ENCODE assay signal across 11 cellular contexts in genomic region chr10:89861199-89861573, GRCh38.
A peak's percentile ranks its signal among the peaks of the same experiment; 100 is the strongest.
DNase-seq lines count a peak whose midpoint lies in the region; ATAC-seq and TF ChIP-seq lines count a peak whose summit lies in the region.
"Had no signal": no experiment of that assay in that cellular context is flagged by ENCODE, and none has a peak within 500 bp of the region (broad histone marks: within the 10 kb centered on the region; RNA-seq: fewer than 3 reads in every experiment).

No MANE protein-coding gene starts in this region.

- no peak for DNase-seq in activated T-cell treated with anti-CD3 and anti-CD28 coated beads, Interleukin-2, amount 50 U/mL, for 4 hours
- DNase-seq in activated T-cell treated with anti-CD3 and anti-CD28 coated beads, Interleukin-2, amount 50 U/mL, for 1 hour: no peak
- DNase-seq in T-cell: no peak
- no peak for DNase-seq in effector memory CD8-positive, alpha-beta T cell
- DNase-seq in stimulated activated naive B cell treated with anti-CD40 and anti-IgM and Interleukin-4, amounts not matched to agents 10 μg/mL and 1 μg/mL and 100 μg/mL, for 72 hours: no peak
- no peak for DNase-seq in CD14-positive monocyte (ENCODE audit: low spot score)
- no peak for DNase-seq in NCI-H146 treated with DMSO at 0.1 percent for 48 hours (lab: John Stamatoyannopoulos, UW; ENCODE audit: unreplicated experiment)
- no peak for DNase-seq in posterior vena cava (ENCODE audit: low spot score)
- DNase-seq: activated effector memory CD4-positive, alpha-beta T cell treated with anti-CD3 and anti-CD28 coated beads, Interleukin-2, amount 50 U/mL, for 16 hours; Kasumi-1 had no signal

- CTCF ChIA-PET in T-cell (lab: Charles Lee): no interaction called here

- TF ChIP-seq CTCF in CD14-positive monocyte (IDR thresholded peaks at IDR 0.05): no peak

- ATAC-seq in activated T-cell treated with anti-CD3 and anti-CD28 coated beads, Interleukin-2, amount 50 U/mL, for 4 hours: no peak
- ATAC-seq in T-cell (replicated peaks in 1 of 4): no peak
- ATAC-seq in effector memory CD8-positive, alpha-beta T cell (replicated peaks): no peak
- no peak for ATAC-seq in stimulated activated naive B cell treated with anti-CD40 and anti-IgM and Interleukin-4, amounts not matched to agents 10 μg/mL and 1 μg/mL and 100 μg/mL, for 72 hours (replicated peaks)

- H3K4me1 Mint-ChIP-seq in activated T-cell treated with anti-CD3 and anti-CD28 coated beads, Interleukin-2, amount 50 U/mL, for 4 hours (ENCODE audit: low read depth): peaks cover 24% of the 10 kb centered on the region
- H3K4me1 Mint-ChIP-seq in T-cell (peaks cover 19 to 21% (median 19%) of the 10 kb centered on the region in 3 donors), CD14-positive monocyte (peaks cover 15% of the 10 kb centered on the region)
- peaks cover 7 to 13% of the 10 kb centered on the region in 2 donors for H3K4me1 Mint-ChIP-seq in effector memory CD8-positive, alpha-beta T cell (ENCODE audit: low read depth in 2 of 2)
- peaks cover 12 to 25% of the 10 kb centered on the region in 2 donors for H3K4me1 Mint-ChIP-seq in stimulated activated naive B cell treated with anti-CD40 and anti-IgM and Interleukin-4, amounts not matched to agents 10 μg/mL and 1 μg/mL and 100 μg/mL, for 72 hours

- POLR2A ChIA-PET in T-cell (lab: Charles Lee): no interaction called here

- peak overlapping the region; percentile 7 for H3K4me3 Mint-ChIP-seq in activated T-cell treated with anti-CD3 and anti-CD28 coated beads, Interleukin-2, amount 50 U/mL, for 4 hours
- peak overlapping the region; percentile 5 to 78 (median 61) for H3K4me3 Mint-ChIP-seq in T-cell
- H3K4me3 Mint-ChIP-seq in effector memory CD8-positive, alpha-beta T cell: peak overlapping the region; percentile 61 to 71
- peak overlapping the region; percentile 59 to 72 for H3K4me3 Mint-ChIP-seq in stimulated activated naive B cell treated with anti-CD40 and anti-IgM and Interleukin-4, amounts not matched to agents 10 μg/mL and 1 μg/mL and 100 μg/mL, for 72 hours
- H3K4me3 Mint-ChIP-seq in CD14-positive monocyte: peak overlapping the region in 1 of 2 donors; percentile 85

- no peaks in the 10 kb centered on the region for H3K36me3 Mint-ChIP-seq in activated T-cell treated with anti-CD3 and anti-CD28 coated beads, Interleukin-2, amount 50 U/mL, for 4 hours (ENCODE audit: insufficient read depth)
- H3K36me3 Mint-ChIP-seq in T-cell (no peaks in the 10 kb centered on the region), CD14-positive monocyte (no peaks in the 10 kb centered on the region)
- H3K36me3 Mint-ChIP-seq in effector memory CD8-positive, alpha-beta T cell (ENCODE audit: insufficient read depth): no peaks in the 10 kb centered on the region
- no peaks in the 10 kb centered on the region for H3K36me3 Mint-ChIP-seq in stimulated activated naive B cell treated with anti-CD40 and anti-IgM and Interleukin-4, amounts not matched to agents 10 μg/mL and 1 μg/mL and 100 μg/mL, for 72 hours

- H3K9me3 Mint-ChIP-seq in activated T-cell treated with anti-CD3 and anti-CD28 coated beads, Interleukin-2, amount 50 U/mL, for 4 hours: no peaks in the 10 kb centered on the region
- no peaks in the 10 kb centered on the region for H3K9me3 Mint-ChIP-seq in T-cell
- no peaks in the 10 kb centered on the region for H3K9me3 Mint-ChIP-seq in effector memory CD8-positive, alpha-beta T cell
- no peaks in the 10 kb centered on the region for H3K9me3 Mint-ChIP-seq in stimulated activated naive B cell treated with anti-CD40 and anti-IgM and Interleukin-4, amounts not matched to agents 10 μg/mL and 1 μg/mL and 100 μg/mL, for 72 hours
- H3K9me3 Mint-ChIP-seq in CD14-positive monocyte: peaks cover 0 to 4% (median 0%) of the 10 kb centered on the region in 7 donors
- H3K9me3 Mint-ChIP-seq: nephron had no signal

- intact Hi-C loops in CD14-positive monocyte (cut with micrococcal nuclease): no loop called here
- intact Hi-C loops in posterior vena cava (cut with DNase I): no loop called here

- peak overlapping the region; percentile 86 to 89 for H3K27ac Mint-ChIP-seq in T-cell
- peak overlapping the region; percentile 86 to 93 for H3K27ac Mint-ChIP-seq in effector memory CD8-positive, alpha-beta T cell
- peak overlapping the region; percentile 95 for H3K27ac Mint-ChIP-seq in stimulated activated naive B cell treated with anti-CD40 and anti-IgM and Interleukin-4, amounts not matched to agents 10 μg/mL and 1 μg/mL and 100 μg/mL, for 72 hours
- peak overlapping the region in 2 of 7 donors; percentile 8 to 17 for H3K27ac Mint-ChIP-seq in CD14-positive monocyte

- H3K27me3 Mint-ChIP-seq in activated T-cell treated with anti-CD3 and anti-CD28 coated beads, Interleukin-2, amount 50 U/mL, for 4 hours (ENCODE audit: low read depth): peaks cover 2% of the 10 kb centered on the region
- H3K27me3 Mint-ChIP-seq in T-cell (no peaks in the 10 kb centered on the region), CD14-positive monocyte (ENCODE audit: low read depth in 3 of 3) (no peaks in the 10 kb centered on the region)
- H3K27me3 Mint-ChIP-seq in effector memory CD8-positive, alpha-beta T cell: no peaks in the 10 kb centered on the region
- H3K27me3 Mint-ChIP-seq in stimulated activated naive B cell treated with anti-CD40 and anti-IgM and Interleukin-4, amounts not matched to agents 10 μg/mL and 1 μg/mL and 100 μg/mL, for 72 hours: no peaks in the 10 kb centered on the region
